13 cellular contexts compared by ENCODE assay signal in the genomic region with DNA sequence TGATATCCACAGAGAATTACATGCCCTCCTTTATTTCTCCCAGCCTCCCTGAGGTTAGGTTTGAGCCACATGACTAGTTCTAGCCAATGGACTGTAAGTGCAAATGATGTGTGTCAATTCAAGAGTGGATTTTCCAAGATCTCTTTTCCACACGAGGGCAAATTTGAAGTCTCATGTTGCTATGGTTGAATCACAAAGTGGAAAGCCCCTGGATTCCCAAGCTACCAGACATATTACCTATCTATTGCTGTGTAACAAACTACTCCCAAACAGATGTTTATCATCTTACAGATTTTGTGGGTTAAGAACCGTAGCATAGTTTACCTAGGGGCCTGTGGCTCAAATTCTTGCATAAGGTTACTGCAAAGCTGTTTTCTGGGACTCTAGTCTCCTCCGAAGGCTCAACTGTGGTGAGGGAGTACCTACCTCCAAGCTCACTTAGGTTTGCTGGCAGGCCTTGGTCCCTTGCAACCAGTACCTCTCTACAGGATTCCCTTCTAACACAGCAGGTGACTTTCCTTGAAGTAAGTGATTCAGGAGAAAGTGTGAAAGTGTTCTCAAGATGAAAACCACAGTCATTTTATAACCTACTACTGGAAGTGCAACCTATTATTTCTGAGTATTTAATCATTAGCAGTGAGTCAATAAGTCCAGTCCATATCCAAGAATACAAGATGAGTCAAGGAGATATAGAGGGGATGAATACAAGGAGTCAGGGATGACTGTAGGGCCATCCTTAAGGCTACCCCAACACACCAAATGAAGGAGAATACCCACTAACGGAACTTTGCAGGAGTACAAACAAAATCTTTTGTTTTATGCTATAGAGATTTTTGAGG.
A peak's percentile ranks its signal among the peaks of the same experiment; 100 is the strongest.
DNase-seq lines count a peak whose midpoint lies in the region; ATAC-seq, FAIRE-seq and TF ChIP-seq lines count a peak whose summit lies in the region.
"Had no signal": no experiment of that assay in that cellular context is flagged by ENCODE, and none has a peak within 500 bp of the region (broad histone marks: within the 10 kb centered on the region; RNA-seq: fewer than 3 reads in every experiment).

No MANE protein-coding gene starts in this region.

- H3K4me3 Mint-ChIP-seq in CD4-positive, alpha-beta T cell, result no peak overlapping the region

- CTCF ChIA-PET in CD4-positive, alpha-beta T cell (lab: Charles Lee), result no interaction called here
- CTCF ChIA-PET in GM12878 (lab: Yijun Ruan, JAX), result interaction anchor here (0.7 to 2.7 kb wide), 8 partner anchors 10 to 247 kb away, joined by 3 to 13 read pairs (median 8); no protein-coding TSS in a partner anchor

- H3K4me1 Mint-ChIP-seq in CD4-positive, alpha-beta T cell (ENCODE audit: low read depth), result peaks cover 51% of the 10 kb centered on the region

- no peak for ATAC-seq in CD4-positive, alpha-beta T cell (ENCODE audit: poor library complexity)
- ATAC-seq in GM18868 (IDR thresholded peaks at IDR 0.05; ENCODE audit: unreplicated experiment), result peak; percentile 8
- ATAC-seq in HG03439 (IDR thresholded peaks at IDR 0.05; ENCODE audit: unreplicated experiment), result peak; percentile 10
- ATAC-seq in GM12878, result peak; percentile 46
- no peak for ATAC-seq in right cardiac atrium
- ATAC-seq: psoas muscle had no signal

- H3K36me3 ChIP-seq in GM12878 (ENCODE audit: control insufficient read depth in 2 of 2, insufficient read depth in 2 of 2, low read length in 1 of 2), result no peaks in the 10 kb centered on the region
- H3K36me3 ChIP-seq: uterus had no signal

- DNase-seq in CD4-positive, alpha-beta T cell, result no peak
- DNase-seq in GM12878 (ENCODE audit: low read depth, low spot score), result no peak
- no peak for DNase-seq in GOT3 (lab: John Stamatoyannopoulos, UW)
- no peak for DNase-seq in right cardiac atrium
- no peak for DNase-seq in D341Med (ENCODE audit: low spot score)
- no peak for DNase-seq in T-helper 9 cell
- DNase-seq: mesendoderm, NCI-H187, psoas muscle, uterus had no signal

- H3K36me3 Mint-ChIP-seq in CD4-positive, alpha-beta T cell (ENCODE audit: low read depth), result no peaks in the 10 kb centered on the region

- no peaks in the 10 kb centered on the region for H3K9me3 ChIP-seq in CD4-positive, alpha-beta T cell (ENCODE audit: control insufficient read depth, low read length)
- H3K9me3 ChIP-seq in GM12878 (replicated peaks; ENCODE audit: control insufficient read depth, insufficient read depth, low read length), result peaks cover 3% of the 10 kb centered on the region
- H3K9me3 ChIP-seq in right cardiac atrium (ENCODE audit: control insufficient read depth, low read length), result no peaks in the 10 kb centered on the region
- H3K9me3 ChIP-seq: psoas muscle, uterus had no signal

- H3K4me1 ChIP-seq in GM12878 (ENCODE audit: control insufficient read depth, insufficient read depth, low read length) (peaks cover 27% of the 10 kb centered on the region), right cardiac atrium (ENCODE audit: control insufficient read depth, insufficient read depth, low read length) (no peaks in the 10 kb centered on the region)
- H3K4me1 ChIP-seq: psoas muscle, uterus had no signal

- no peaks in the 10 kb centered on the region for H3K27me3 ChIP-seq in CD4-positive, alpha-beta T cell (ENCODE audit: control insufficient read depth, insufficient read depth, low read length)
- H3K27me3 ChIP-seq in GM12878 (replicated peaks in 1 of 2; ENCODE audit: control insufficient read depth in 2 of 2, insufficient read depth in 2 of 2, low read length in 1 of 2) (no peaks in the 10 kb centered on the region), right cardiac atrium (ENCODE audit: control insufficient read depth, insufficient read depth) (no peaks in the 10 kb centered on the region)
- H3K27me3 ChIP-seq: uterus had no signal

- TF ChIP-seq CTCF in CD4-positive, alpha-beta T cell (IDR thresholded peaks at IDR 0.05), result no peak
- TF ChIP-seq CTCF in GM12878 (IDR thresholded peaks at IDR 0.05 in 2 of 3, conservative IDR thresholded peaks at IDR 0.05 in 1 of 3; ENCODE audit: control insufficient read depth in 2 of 3, extremely low read depth in 1 of 3, insufficient read depth in 1 of 3, low read depth in 3 of 3, low read length in 3 of 3), result no peak

- no peak overlapping the region for H3K4me3 ChIP-seq in GM12878
- H3K4me3 ChIP-seq in right cardiac atrium (ENCODE audit: low read length), result no peak overlapping the region
- H3K4me3 ChIP-seq: psoas muscle, uterus had no signal

- RAD21 ChIA-PET in GM12878 (lab: Charles Lee; ENCODE audit: unreplicated experiment), result interaction anchor here (1.1 to 3.2 kb wide), 21 partner anchors 8 to 1276 kb away, joined by 3 to 33 read pairs (median 8); no protein-coding TSS in a partner anchor

- H3K4me2 ChIP-seq in GM12878 (ENCODE audit: control insufficient read depth, insufficient read depth), result peak overlapping the region; percentile 28; the same call in 1 of the 2 replicates

- in situ Hi-C loops in GM12878 (cut with MboI), result loop anchor here (5.0 kb wide), 1 partner anchor 235 kb away; no protein-coding TSS in a partner anchor

- no peak for TF ChIP-seq POLR2A in GM12878 (IDR thresholded peaks at IDR 0.05; ENCODE audit: low read depth, low read length)

- H3K9me3 Mint-ChIP-seq in CD4-positive, alpha-beta T cell, result no peaks in the 10 kb centered on the region

- H3K27me3 Mint-ChIP-seq in CD4-positive, alpha-beta T cell, result no peaks in the 10 kb centered on the region

- TF ChIP-seq EP300 in GM12878 (IDR thresholded peaks at IDR 0.05; ENCODE audit: borderline replicate concordance in 1 of 2, control insufficient read depth in 1 of 2, low read depth in 2 of 2, low read length in 2 of 2), result no peak

- FAIRE-seq in GM12878 (lab: Jason Lieb, UNC), result peak; percentile 18

- no peaks in the 10 kb centered on the region for H4K20me1 ChIP-seq in GM12878 (ENCODE audit: control insufficient read depth, insufficient read depth)

- SMC1A ChIA-PET in GM12878 (lab: Charles Lee; ENCODE audit: uncharacterized antibody, unreplicated experiment), result interaction anchor here (0.7 to 4.2 kb wide), 27 partner anchors 9 to 550 kb away, joined by 3 to 41 read pairs (median 8); no protein-coding TSS in a partner anchor

- no peaks in the 10 kb centered on the region for H3K79me2 ChIP-seq in GM12878 (ENCODE audit: control insufficient read depth, insufficient read depth, low read length)

- H3K27ac Mint-ChIP-seq in CD4-positive, alpha-beta T cell, result peak overlapping the region; percentile 72

- no peak for TF ChIP-seq RAD21 in GM12878 (IDR thresholded peaks at IDR 0.05; ENCODE audit: insufficient read depth, low read depth, low read length)

- WGBS in GM12878 (ENCODE audit: insufficient coverage, insufficient replicate concordance, low lambda C conversion rate, missing lambda C conversion rate), result 65% methylated on average over 4 of the region's 4 CpGs
- 85% methylated on average over 4 of the region's 4 CpGs for WGBS in right cardiac atrium

- BruUV-seq in GM12878 (replicated peaks; lab: Mats Ljungman, UMichigan), result no TSS peak

- H2AFZ ChIP-seq in GM12878 (ENCODE audit: control insufficient read depth, low read depth, low read length), result peak overlapping the region; percentile 22

- 0 out of 2 replicates have a peak overlapping the region, but pooled peaks have one; percentile 17 for H3K9ac ChIP-seq in GM12878 (ENCODE audit: control insufficient read depth, insufficient read depth, low read length)

- H3K27ac ChIP-seq in CD4-positive, alpha-beta T cell (ENCODE audit: low read depth, low read length), result no peak overlapping the region
- peak overlapping the region; percentile 72 for H3K27ac ChIP-seq in GM12878 (ENCODE audit: control insufficient read depth, insufficient read depth)
- no peak overlapping the region for H3K27ac ChIP-seq in right cardiac atrium (ENCODE audit: low read length)
- H3K27ac ChIP-seq: psoas muscle, uterus, VCaP had no signal

- intact Hi-C loops in CD4-positive, alpha-beta T cell (cut with DNase I, micrococcal nuclease), result no loop called here
- intact Hi-C loops in GM12878 (cut with micrococcal nuclease; ENCODE audit: unreplicated experiment), result loop anchor here (1.0 to 10.0 kb wide), 7 partner anchors 54 to 548 kb away; no protein-coding TSS in a partner anchor
- intact Hi-C loops in right cardiac atrium (cut with DNase I), result no loop called here

- POLR2A ChIA-PET in CD4-positive, alpha-beta T cell (lab: Charles Lee), result interaction anchor here (0.6 kb wide), 1 partner anchor 1148 kb away, joined by 3 read pairs; no protein-coding TSS in a partner anchor
- POLR2A ChIA-PET in GM12878 (lab: Charles Lee), result interaction anchor here (0.6 to 2.4 kb wide), 4 partner anchors 9 to 163 kb away, joined by 3 to 10 read pairs (median 7); no protein-coding TSS in a partner anchor

TF ChIP-seq in GM12878, 131 proteins besides CTCF, POLR2A, EP300 and RAD21 (continues in another document):
- TF ChIP-seq SIN3A (IDR thresholded peaks at IDR 0.05; ENCODE audit: low read depth, low read length) (no peak), MYB (IDR thresholded peaks at IDR 0.05; ENCODE audit: borderline replicate concordance, low read depth, low read length) (no peak), CEBPB (IDR thresholded peaks at IDR 0.05; ENCODE audit: borderline replicate concordance in 1 of 2, low read depth in 2 of 2, low read length in 2 of 2) (peak in 1 of 2 experiments; percentile 44; a peak in 1 of 4 replicates), RUNX3 (IDR thresholded peaks at IDR 0.05; ENCODE audit: low read length) (peak; percentile 57; the same call in 1 of the 2 replicates), BHLHE40 (IDR thresholded peaks at IDR 0.05; ENCODE audit: borderline replicate concordance in 1 of 2, low read depth in 2 of 2, low read length in 1 of 2) (peak; percentile 38 to 49; a peak in 2 of 4 replicates), EED (IDR thresholded peaks at IDR 0.05; ENCODE audit: low read depth) (peak; percentile 54; the same call in 1 of the 2 replicates), BCL11A (IDR thresholded peaks at IDR 0.05; ENCODE audit: low read depth, low read length) (peak; percentile 6; the same call in 1 of the 2 replicates), TCF12 (IDR thresholded peaks at IDR 0.05; ENCODE audit: low read depth, low read length) (0 out of 2 replicates have a peak, but pooled peaks have one; percentile 9), RFX5 (IDR thresholded peaks at IDR 0.05; ENCODE audit: low read depth, low read length) (no peak)
- TF ChIP-seq, protein P1, sequence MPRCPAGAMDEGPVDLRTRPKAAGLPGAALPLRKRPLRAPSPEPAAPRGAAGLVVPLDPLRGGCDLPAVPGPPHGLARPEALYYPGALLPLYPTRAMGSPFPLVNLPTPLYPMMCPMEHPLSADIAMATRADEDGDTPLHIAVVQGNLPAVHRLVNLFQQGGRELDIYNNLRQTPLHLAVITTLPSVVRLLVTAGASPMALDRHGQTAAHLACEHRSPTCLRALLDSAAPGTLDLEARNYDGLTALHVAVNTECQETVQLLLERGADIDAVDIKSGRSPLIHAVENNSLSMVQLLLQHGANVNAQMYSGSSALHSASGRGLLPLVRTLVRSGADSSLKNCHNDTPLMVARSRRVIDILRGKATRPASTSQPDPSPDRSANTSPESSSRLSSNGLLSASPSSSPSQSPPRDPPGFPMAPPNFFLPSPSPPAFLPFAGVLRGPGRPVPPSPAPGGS (IDR thresholded peaks at IDR 0.05; ENCODE audit: borderline replicate concordance, insufficient read depth, low read depth, low read length, poor library complexity, severe bottlenecking), result no peak

Comparison
In these comparisons a context has a peak if more than half of its experiments do, and no peak if none do; other contexts are left out.
1. ATAC-seq: peak in GM18868 (single experiment), HG03439 (single experiment) and GM12878 (single experiment); none in CD4-positive, alpha-beta T cell (single experiment) and right cardiac atrium (0 of 2).